In genomic region chr7:6375346-6376101, GRCh38 we compare ENCODE assay signal across 8 cellular contexts. TPM values are rescaled to one million over a fixed set of nuclear protein-coding genes. Genes with fewer than 3 reads are reported as not detected.
DNase-seq lines count a peak whose midpoint lies in the region; ATAC-seq and TF ChIP-seq lines count a peak whose summit lies in the region.

No MANE protein-coding gene starts in this region.

- H3K27me3 Mint-ChIP-seq in activated CD8-positive, alpha-beta T cell treated with anti-CD3 and anti-CD28 coated beads, Interleukin-2, amount 10 ng/mL, durations not matched to agents 7 days and 5 days (ENCODE audit: low read depth) = no peaks in the 10 kb centered on the region
- H3K27me3 Mint-ChIP-seq in progenitor cell of endocrine pancreas = no peaks in the 10 kb centered on the region

- H3K4me3 Mint-ChIP-seq in activated CD8-positive, alpha-beta T cell treated with anti-CD3 and anti-CD28 coated beads, Interleukin-2, amount 10 ng/mL, durations not matched to agents 7 days and 5 days = peak overlapping the region; percentile 94
- H3K4me3 Mint-ChIP-seq in progenitor cell of endocrine pancreas (ENCODE audit: low read depth) = peak overlapping the region; percentile 92

- peak overlapping the region; percentile 84 for H3K4me3 ChIP-seq in AG09309 (ENCODE audit: control insufficient read depth, low read depth, low read length)
- peak overlapping the region; percentile 72 for H3K4me3 ChIP-seq in fibroblast of mammary gland (ENCODE audit: control insufficient read depth, low read depth, low read length)

- H3K36me3 Mint-ChIP-seq in activated CD8-positive, alpha-beta T cell treated with anti-CD3 and anti-CD28 coated beads, Interleukin-2, amount 10 ng/mL, durations not matched to agents 7 days and 5 days (ENCODE audit: low read depth) = peaks cover 32% of the 10 kb centered on the region
- peaks cover 5% of the 10 kb centered on the region for H3K36me3 Mint-ChIP-seq in progenitor cell of endocrine pancreas (ENCODE audit: insufficient read depth)

- H3K4me1 Mint-ChIP-seq in activated CD8-positive, alpha-beta T cell treated with anti-CD3 and anti-CD28 coated beads, Interleukin-2, amount 10 ng/mL, durations not matched to agents 7 days and 5 days (ENCODE audit: low read depth) = peaks cover 38% of the 10 kb centered on the region
- peaks cover 26% of the 10 kb centered on the region for H3K4me1 Mint-ChIP-seq in progenitor cell of endocrine pancreas (ENCODE audit: low read depth)

- H3K27ac Mint-ChIP-seq in activated CD8-positive, alpha-beta T cell treated with anti-CD3 and anti-CD28 coated beads, Interleukin-2, amount 10 ng/mL, durations not matched to agents 7 days and 5 days = peak overlapping the region; percentile 85
- H3K27ac Mint-ChIP-seq in progenitor cell of endocrine pancreas = peak overlapping the region; percentile 99

- TF ChIP-seq CTCF in AG09309 (IDR thresholded peaks at IDR 0.05; ENCODE audit: control insufficient read depth, insufficient read depth, low read depth, low read length, missing control alignments) (no peak), fibroblast of mammary gland (conservative IDR thresholded peaks at IDR 0.05; ENCODE audit: control insufficient read depth, insufficient read depth, low read depth, low read length) (no peak), progenitor cell of endocrine pancreas (IDR thresholded peaks at IDR 0.05; ENCODE audit: unreplicated experiment) (no peak)

- ATAC-seq in activated CD8-positive, alpha-beta T cell treated with anti-CD3 and anti-CD28 coated beads, Interleukin-2, amount 10 ng/mL, durations not matched to agents 7 days and 5 days = no peak
- ATAC-seq in GM18868 (IDR thresholded peaks at IDR 0.05; ENCODE audit: unreplicated experiment) = no peak

- DNase-seq in AG09309 (ENCODE audit: low read depth) (no peak), HT-29 (ENCODE audit: low spot score) (peak; percentile 66), fibroblast of mammary gland (ENCODE audit: low read depth) (peak; percentile 27), progenitor cell of endocrine pancreas (ENCODE audit: low spot score, unreplicated experiment) (no peak), HuH-7.5 (ENCODE audit: low spot score) (no peak), DMS79 treated with DMSO at 0.1 percent for 48 hours (lab: John Stamatoyannopoulos, UW) (no peak)
- peak; percentile 37 for DNase-seq in activated CD8-positive, alpha-beta T cell treated with anti-CD3 and anti-CD28 coated beads, Interleukin-2, amount 10 ng/mL, durations not matched to agents 7 days and 5 days

- CTCF ChIA-PET in activated CD8-positive, alpha-beta T cell treated with anti-CD3 and anti-CD28 coated beads, Interleukin-2, amount 10 ng/mL, durations not matched to agents 7 days and 5 days (lab: Charles Lee) = no interaction called here

- POLR2A ChIA-PET in activated CD8-positive, alpha-beta T cell treated with anti-CD3 and anti-CD28 coated beads, Interleukin-2, amount 10 ng/mL, durations not matched to agents 7 days and 5 days (lab: Charles Lee) = interaction anchor here (1.0 kb wide), 1 partner anchor 10 kb away, joined by 3 read pairs; no protein-coding TSS in a partner anchor

- no peaks in the 10 kb centered on the region for H3K9me3 Mint-ChIP-seq in activated CD8-positive, alpha-beta T cell treated with anti-CD3 and anti-CD28 coated beads, Interleukin-2, amount 10 ng/mL, durations not matched to agents 7 days and 5 days (ENCODE audit: insufficient read depth)
- H3K9me3 Mint-ChIP-seq in progenitor cell of endocrine pancreas (ENCODE audit: low read depth) = no peaks in the 10 kb centered on the region

RNA-seq across cellular contexts. Expression of gene RAC1, which starts 1.2 kb away (rescaled TPM):
- total RNA-seq in HT-29 (2014; rRNA removed; shearing (Covaris generic)) = 108 and 119 TPM in 2 replicates
- 100 to 1,000 TPM; 182 to 186 TPM for total RNA-seq in activated CD8-positive, alpha-beta T cell treated with anti-CD3 and anti-CD28 coated beads, Interleukin-2, amount 10 ng/mL, durations not matched to agents 7 days and 5 days
- total RNA-seq in progenitor cell of endocrine pancreas = 203 and 210 TPM in 2 replicates

RNA-seq across cellular contexts. Expression of gene FAM220A, which starts 26.8 kb away (rescaled TPM):
- 6.1 and 8.7 TPM in 2 replicates for total RNA-seq in HT-29 (2014; rRNA removed; shearing (Covaris generic))
- 10 to 100 TPM; 11.6 to 16.7 TPM for total RNA-seq in activated CD8-positive, alpha-beta T cell treated with anti-CD3 and anti-CD28 coated beads, Interleukin-2, amount 10 ng/mL, durations not matched to agents 7 days and 5 days
- 17.3 and 18.0 TPM in 2 replicates for total RNA-seq in progenitor cell of endocrine pancreas

Comparison
In these comparisons a context has a peak if more than half of its experiments do, and no peak if none do; other contexts are left out.
1. DNase-seq: peak in HT-29 (single experiment), activated CD8-positive, alpha-beta T cell treated with anti-CD3 and anti-CD28 coated beads, Interleukin-2, amount 10 ng/mL, durations not matched to agents 7 days and 5 days (single experiment) and fibroblast of mammary gland (single experiment); none in AG09309 (single experiment), progenitor cell of endocrine pancreas (single experiment), HuH-7.5 (single experiment) and DMS79 treated with DMSO at 0.1 percent for 48 hours (single experiment).